ENCODE assay signal across 8 cellular contexts in the genomic region with DNA sequence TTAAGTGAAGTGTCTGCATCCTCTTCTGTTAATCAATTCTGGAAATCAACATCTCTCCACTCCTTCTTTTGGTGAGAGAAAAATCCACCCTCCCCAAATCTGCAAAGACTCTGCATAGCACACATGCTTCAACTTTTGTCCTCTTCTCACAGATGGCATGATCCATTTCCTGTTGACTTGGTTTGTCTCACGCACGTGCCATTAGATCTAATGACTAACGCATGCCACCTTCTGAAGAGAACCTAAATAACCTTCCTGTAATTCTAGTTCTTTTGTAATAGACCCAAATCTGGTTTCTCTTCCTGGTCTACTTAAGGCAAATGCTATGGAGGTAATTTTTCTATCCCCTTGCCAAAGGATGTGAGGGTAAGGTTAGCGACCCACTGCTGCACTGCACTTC. TPM values are rescaled to one million over a fixed set of nuclear protein-coding genes. Genes with fewer than 3 reads are reported as not detected.
DNase-seq lines count a peak whose midpoint lies in the region; ATAC-seq and FAIRE-seq lines count a peak whose summit lies in the region.

No MANE protein-coding gene starts in this region.

- H2BK15ac ChIP-seq in mesendoderm (replicated peaks; ENCODE audit: low read depth): no peak overlapping the region

- H2BK120ac ChIP-seq in mesendoderm (ENCODE audit: low read depth, low read length): no peak overlapping the region

- WGBS in mesendoderm (ENCODE audit: extremely low coverage, insufficient coverage, low lambda C conversion rate): no CpG with 5 or more reads among the region's 4 CpGs
- WGBS in right cardiac atrium: 59% methylated on average over 4 of the region's 4 CpGs

- H3K9me3 Mint-ChIP-seq in activated CD8-positive, alpha-beta memory T cell treated with anti-CD3 and anti-CD28 coated beads, Interleukin-2, amount 10 ng/mL, durations not matched to agents 7 days and 5 days (ENCODE audit: low read depth): no peaks in the 10 kb centered on the region

- CTCF ChIA-PET in activated CD8-positive, alpha-beta memory T cell treated with anti-CD3 and anti-CD28 coated beads, Interleukin-2, amount 10 ng/mL, durations not matched to agents 7 days and 5 days (lab: Charles Lee): interaction anchor here (0.7 to 7.6 kb wide), 4 partner anchors 48 to 472 kb away, joined by 3 to 131 read pairs (median 13); no protein-coding TSS in a partner anchor

- H3K79me1 ChIP-seq in mesendoderm (ENCODE audit: low read length): no peaks in the 10 kb centered on the region

- H2BK5ac ChIP-seq in mesendoderm (ENCODE audit: low read length): no peak overlapping the region

- H4K5ac ChIP-seq in mesendoderm (ENCODE audit: low read length): no peak overlapping the region

- H3K27ac ChIP-seq in mesendoderm (ENCODE audit: low read depth, low read length): no peak overlapping the region
- no peak overlapping the region for H3K27ac ChIP-seq in right cardiac atrium (ENCODE audit: low read length)

- H3K27me3 ChIP-seq in mesendoderm (ENCODE audit: insufficient read depth, low read length, poor library complexity) (no peaks in the 10 kb centered on the region), right cardiac atrium (ENCODE audit: control insufficient read depth, insufficient read depth) (no peaks in the 10 kb centered on the region), HAP-1 (ENCODE audit: low read depth) (no peaks in the 10 kb centered on the region)

- ATAC-seq in activated CD8-positive, alpha-beta memory T cell treated with anti-CD3 and anti-CD28 coated beads, Interleukin-2, amount 10 ng/mL, durations not matched to agents 7 days and 5 days: peak; percentile 61
- peak; percentile 83 for ATAC-seq in HG03378 (IDR thresholded peaks at IDR 0.05; ENCODE audit: unreplicated experiment)
- ATAC-seq in right cardiac atrium: no peak

- H3K36me3 Mint-ChIP-seq in activated CD8-positive, alpha-beta memory T cell treated with anti-CD3 and anti-CD28 coated beads, Interleukin-2, amount 10 ng/mL, durations not matched to agents 7 days and 5 days: no peaks in the 10 kb centered on the region

- H3K36me3 ChIP-seq in mesendoderm (ENCODE audit: control insufficient read depth, insufficient read depth, low read length): no peaks in the 10 kb centered on the region
- no peaks in the 10 kb centered on the region for H3K36me3 ChIP-seq in HAP-1 (replicated peaks)

- peak overlapping the region; percentile 57 for H3K27ac Mint-ChIP-seq in activated CD8-positive, alpha-beta memory T cell treated with anti-CD3 and anti-CD28 coated beads, Interleukin-2, amount 10 ng/mL, durations not matched to agents 7 days and 5 days

- H3K4me3 ChIP-seq in mesendoderm (ENCODE audit: low read length) (no peak overlapping the region), right cardiac atrium (ENCODE audit: low read length) (no peak overlapping the region), HAP-1 (no peak overlapping the region)

- no peaks in the 10 kb centered on the region for H3K79me2 ChIP-seq in mesendoderm (ENCODE audit: control insufficient read depth, insufficient read depth, low read length)

- no peak overlapping the region for H2AK5ac ChIP-seq in mesendoderm (ENCODE audit: low read length)

- H3K23ac ChIP-seq in mesendoderm (ENCODE audit: low read length): no peak overlapping the region

- no peaks in the 10 kb centered on the region for H3K9me3 ChIP-seq in right cardiac atrium (ENCODE audit: control insufficient read depth, low read length)
- H3K9me3 ChIP-seq in HAP-1: 0 out of 2 replicates have a peak, but pooled peaks cover 3% of the 10 kb centered on the region

- H3K4me3 Mint-ChIP-seq in activated CD8-positive, alpha-beta memory T cell treated with anti-CD3 and anti-CD28 coated beads, Interleukin-2, amount 10 ng/mL, durations not matched to agents 7 days and 5 days: no peak overlapping the region

- no peak overlapping the region for H3K56ac ChIP-seq in mesendoderm (ENCODE audit: low read length)

- in situ Hi-C loops in HAP-1 (cut with MboI; ENCODE audit: low sequenced_read_pairs): loop anchor here (5.0 kb wide), 1 partner anchor 473 kb away; no protein-coding TSS in a partner anchor

- no peak overlapping the region for H3K18ac ChIP-seq in mesendoderm (ENCODE audit: low read length)

- H3K4ac ChIP-seq in mesendoderm (ENCODE audit: low read depth, low read length): no peak overlapping the region

- H3K9ac ChIP-seq in mesendoderm (ENCODE audit: low read length): no peak overlapping the region

- no peak overlapping the region for H4K8ac ChIP-seq in mesendoderm (ENCODE audit: low read depth, low read length)

- H3K4me1 Mint-ChIP-seq in activated CD8-positive, alpha-beta memory T cell treated with anti-CD3 and anti-CD28 coated beads, Interleukin-2, amount 10 ng/mL, durations not matched to agents 7 days and 5 days: peaks cover 32% of the 10 kb centered on the region

- H3K27me3 Mint-ChIP-seq in activated CD8-positive, alpha-beta memory T cell treated with anti-CD3 and anti-CD28 coated beads, Interleukin-2, amount 10 ng/mL, durations not matched to agents 7 days and 5 days: no peaks in the 10 kb centered on the region

- intact Hi-C loops in right cardiac atrium (cut with DNase I): loop anchor here in 3 of 4 donors (5.0 to 10.0 kb wide), 2 partner anchors 155 to 473 kb away; no protein-coding TSS in a partner anchor

- H3K4me2 ChIP-seq in mesendoderm (ENCODE audit: low read length): no peak overlapping the region

- no peak for FAIRE-seq in RCC 7860 (lab: Jason Lieb, UNC)

- H3K4me1 ChIP-seq in mesendoderm (ENCODE audit: control insufficient read depth, low read depth, low read length) (no peaks in the 10 kb centered on the region), right cardiac atrium (ENCODE audit: control insufficient read depth, insufficient read depth, low read length) (no peaks in the 10 kb centered on the region), HAP-1 (no peaks in the 10 kb centered on the region)

- DNase-seq in activated CD8-positive, alpha-beta memory T cell treated with anti-CD3 and anti-CD28 coated beads, Interleukin-2, amount 10 ng/mL, durations not matched to agents 7 days and 5 days: peak; percentile 62
- no peak for DNase-seq in activated CD8-positive, alpha-beta memory T cell treated with anti-CD3 and anti-CD28 coated beads, Interleukin-2, amount 50 U/mL, for 48 hours
- peak; percentile 11 to 19 for DNase-seq in activated CD4-positive, alpha-beta T cell treated with anti-CD3 and anti-CD28 coated beads, Interleukin-2, amount 50 U/mL, for 4 hours
- peak; percentile 25 for DNase-seq in mesendoderm
- DNase-seq in right cardiac atrium: no peak
- DNase-seq in RCC 7860 (ENCODE audit: low spot score): no peak
- no peak for DNase-seq in HAP-1 (ENCODE audit: low spot score in 2 of 2)

RNA-seq across cellular contexts. Expression of a gene that starts 51.0 kb away (rescaled TPM):
- 10 to 100 TPM; 26.0 to 40.5 TPM for total RNA-seq in activated CD8-positive, alpha-beta memory T cell treated with anti-CD3 and anti-CD28 coated beads, Interleukin-2, amount 10 ng/mL, durations not matched to agents 7 days and 5 days
- polyA plus RNA-seq in mesendoderm (2013, experiment 1 of 2): 2.5 TPM
- 2.4 TPM for polyA plus RNA-seq in mesendoderm (2013, experiment 2 of 2)
- total RNA-seq in right cardiac atrium: 10 to 100 TPM; 29.3 to 51.7 (median 33.1) TPM
- polyA plus RNA-seq in right cardiac atrium: 38.1 TPM

RNA-seq across cellular contexts. Expression of a gene that starts 60.0 kb away (rescaled TPM):
- not detected for total RNA-seq in activated CD8-positive, alpha-beta memory T cell treated with anti-CD3 and anti-CD28 coated beads, Interleukin-2, amount 10 ng/mL, durations not matched to agents 7 days and 5 days
- polyA plus RNA-seq in mesendoderm (2013, experiment 1 of 2): 1.0 TPM
- 0.88 TPM for polyA plus RNA-seq in mesendoderm (2013, experiment 2 of 2)
- total RNA-seq in right cardiac atrium: under 1 TPM in 1 of 4 donors, not detected in 3; 0.29 TPM
- 0.05 TPM for polyA plus RNA-seq in right cardiac atrium

Comparison
In these comparisons a context has a peak if more than half of its experiments do, and no peak if none do; other contexts are left out.
1. DNase-seq: peak in activated CD8-positive, alpha-beta memory T cell treated with anti-CD3 and anti-CD28 coated beads, Interleukin-2, amount 10 ng/mL, durations not matched to agents 7 days and 5 days (single experiment), activated CD4-positive, alpha-beta T cell treated with anti-CD3 and anti-CD28 coated beads, Interleukin-2, amount 50 U/mL, for 4 hours (2 of 2) and mesendoderm (single experiment); none in activated CD8-positive, alpha-beta memory T cell treated with anti-CD3 and anti-CD28 coated beads, Interleukin-2, amount 50 U/mL, for 48 hours (single experiment), right cardiac atrium (0 of 3), RCC 7860 (single experiment) and HAP-1 (0 of 2).
2. ATAC-seq: peak in activated CD8-positive, alpha-beta memory T cell treated with anti-CD3 and anti-CD28 coated beads, Interleukin-2, amount 10 ng/mL, durations not matched to agents 7 days and 5 days (single experiment) and HG03378 (single experiment); none in right cardiac atrium (0 of 2).